ENCODE assay signal across 9 cellular contexts in the genomic region with DNA sequence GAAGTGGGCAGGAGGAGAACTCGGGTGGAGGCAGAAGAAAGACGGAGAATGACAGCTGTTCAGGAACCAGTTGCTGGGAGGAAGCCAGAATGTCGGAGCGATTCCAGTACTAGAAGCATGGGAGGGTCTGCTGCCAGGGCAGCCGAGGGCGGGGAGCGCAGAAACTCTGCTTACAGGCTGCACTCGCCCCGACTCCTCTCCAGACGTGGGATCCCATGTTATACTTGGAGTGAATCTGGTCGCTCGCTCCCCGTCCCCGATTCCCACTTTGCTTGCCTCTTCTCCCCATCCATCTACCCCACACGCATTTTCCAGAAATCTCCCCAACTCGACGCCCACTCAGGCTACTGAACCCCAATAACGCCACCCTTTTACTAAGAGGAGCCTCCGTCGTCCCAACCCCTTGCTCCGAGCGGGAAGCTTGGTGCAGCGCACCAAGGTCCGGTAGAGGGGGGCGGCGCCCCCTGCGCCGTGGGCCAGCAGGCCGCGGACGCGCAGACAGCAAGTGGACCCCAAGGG. TPM values are rescaled to one million over a fixed set of nuclear protein-coding genes. Genes with fewer than 3 reads are reported as not detected.
DNase-seq lines count a peak whose midpoint lies in the region; ATAC-seq, FAIRE-seq and TF ChIP-seq lines count a peak whose summit lies in the region.
"Had no signal": no experiment of that assay in that cellular context is flagged by ENCODE, and none has a peak within 500 bp of the region (broad histone marks: within the 10 kb centered on the region; RNA-seq: fewer than 3 reads in every experiment).

No MANE protein-coding gene starts in this region.

- no peak for FAIRE-seq in GM12878 (lab: Jason Lieb, UNC)

- no peak for TF ChIP-seq RAD21 in GM12878 (IDR thresholded peaks at IDR 0.05; ENCODE audit: insufficient read depth, low read depth, low read length)

- H3K27ac ChIP-seq in GM12878 (ENCODE audit: control insufficient read depth, insufficient read depth) (peak overlapping the region; percentile 64), stomach (peak overlapping the region; percentile 84 to 90 (median 89))
- H3K27ac ChIP-seq: neutrophil had no signal

- H3K36me3 ChIP-seq in GM12878 (ENCODE audit: control insufficient read depth in 2 of 2, insufficient read depth in 2 of 2, low read length in 1 of 2) (no peaks in the 10 kb centered on the region), stomach (peaks cover 0 to 3% (median 0%) of the 10 kb centered on the region in 4 donors)
- H3K36me3 ChIP-seq: neutrophil had no signal

- peak; percentile 26 for ATAC-seq in GM18870 (IDR thresholded peaks at IDR 0.05; ENCODE audit: unreplicated experiment)
- peak; percentile 8 for ATAC-seq in GM12878

- peak overlapping the region; percentile 96 for H3K4me2 ChIP-seq in GM12878 (ENCODE audit: control insufficient read depth, insufficient read depth)

- 14% methylated on average over 32 of the region's 32 CpGs for WGBS in GM12878 (ENCODE audit: insufficient coverage, insufficient replicate concordance, low lambda C conversion rate, missing lambda C conversion rate)
- WGBS in stomach, 5 donors = 1 to 3% (median 1%) methylated on average over 28 to 32 of the region's 32 CpGs

- TF ChIP-seq POLR2A in GM12878 (IDR thresholded peaks at IDR 0.05; ENCODE audit: low read depth, low read length) = no peak
- TF ChIP-seq POLR2A in stomach (IDR thresholded peaks at IDR 0.05) = no peak

- intact Hi-C loops in GM12878 (cut with micrococcal nuclease; ENCODE audit: unreplicated experiment) = loop anchor here (5.0 kb wide), 1 partner anchor 170 kb away; no protein-coding TSS in a partner anchor
- intact Hi-C loops in stomach (cut with DNase I; ENCODE audit: low total_unique reads) = no loop called here

- peak overlapping the region; percentile 32 for H3K4me3 ChIP-seq in Jurkat, Clone E6-1 (ENCODE audit: low read length)
- peak overlapping the region; percentile 78 for H3K4me3 ChIP-seq in GM12878
- peak overlapping the region; percentile 65 to 76 (median 72) for H3K4me3 ChIP-seq in stomach

- H3K79me2 ChIP-seq in GM12878 (ENCODE audit: control insufficient read depth, insufficient read depth, low read length) = peaks cover 7% of the 10 kb centered on the region

- CTCF ChIA-PET in GM12878 (lab: Yijun Ruan, JAX) = interaction anchor here (0.6 to 3.4 kb wide), 8 partner anchors 10 to 226 kb away, joined by 3 to 26 read pairs (median 4); a partner anchor contains a TSS

- SMC1A ChIA-PET in GM12878 (lab: Charles Lee; ENCODE audit: uncharacterized antibody, unreplicated experiment) = interaction anchor here (1.2 to 4.6 kb wide), 10 partner anchors 8 to 172 kb away, joined by 3 to 37 read pairs (median 4); a partner anchor contains a TSS

- peak overlapping the region; percentile 87 for H2AFZ ChIP-seq in GM12878 (ENCODE audit: control insufficient read depth, low read depth, low read length)

- TF ChIP-seq CTCF in GM12878 (IDR thresholded peaks at IDR 0.05 in 2 of 3, conservative IDR thresholded peaks at IDR 0.05 in 1 of 3; ENCODE audit: control insufficient read depth in 2 of 3, extremely low read depth in 1 of 3, insufficient read depth in 1 of 3, low read depth in 3 of 3, low read length in 3 of 3) (no peak), stomach (IDR thresholded peaks at IDR 0.05) (no peak)

- no TSS peak for BruUV-seq in GM12878 (replicated peaks; lab: Mats Ljungman, UMichigan)

- TF ChIP-seq EP300 in GM12878 (IDR thresholded peaks at IDR 0.05; ENCODE audit: borderline replicate concordance in 1 of 2, control insufficient read depth in 1 of 2, low read depth in 2 of 2, low read length in 2 of 2) (no peak), stomach (IDR thresholded peaks at IDR 0.05) (no peak)

- no peaks in the 10 kb centered on the region for H3K9me3 ChIP-seq in GM12878 (replicated peaks; ENCODE audit: control insufficient read depth, insufficient read depth, low read length)
- H3K9me3 ChIP-seq in stomach = no peaks in the 10 kb centered on the region
- H3K9me3 ChIP-seq: neutrophil had no signal

- H3K4me1 ChIP-seq in GM12878 (ENCODE audit: control insufficient read depth, insufficient read depth, low read length) = no peaks in the 10 kb centered on the region
- peaks cover 17 to 59% (median 56%) of the 10 kb centered on the region in 4 donors for H3K4me1 ChIP-seq in stomach

- no peaks in the 10 kb centered on the region for H4K20me1 ChIP-seq in GM12878 (ENCODE audit: control insufficient read depth, insufficient read depth)

- H3K9ac ChIP-seq in GM12878 (ENCODE audit: control insufficient read depth, insufficient read depth, low read length) = peak overlapping the region; percentile 73

- RAD21 ChIA-PET in GM12878 (lab: Charles Lee; ENCODE audit: unreplicated experiment) = interaction anchor here (1.4 to 2.7 kb wide), 4 partner anchors 14 to 36 kb away, joined by 3 to 12 read pairs (median 6); a partner anchor contains a TSS

- POLR2A ChIA-PET in GM12878 (lab: Charles Lee) = interaction anchor here (1.0 to 3.3 kb wide), 5 partner anchors 9 to 177 kb away, joined by 3 to 18 read pairs (median 5); a partner anchor contains a TSS

- in situ Hi-C loops in ACHN (cut with HindIII; ENCODE audit: low pct_ligation_motif_present, low pct_unique_long_range_greater_than_20kb, low sequenced_read_pairs) (loop anchor here (25.0 kb wide), 1 partner anchor 165 kb away; no protein-coding TSS in a partner anchor), GM12878 (cut with MboI) (no loop called here)

- DNase-seq in ACHN (peak; percentile 9), GM12878 (ENCODE audit: low read depth, low spot score) (no peak), islet precursor cell (peak; percentile 52), stomach (peak; percentile 51), GDM1 (lab: John Stamatoyannopoulos, UW) (no peak), NOMO-1 treated with dmso at 0.1 percent for 144 hours (lab: John Stamatoyannopoulos, UW; ENCODE audit: unreplicated experiment) (no peak)
- no peak for DNase-seq in Jurkat, Clone E6-1 (ENCODE audit: low read depth, low spot score)

- H3K27me3 ChIP-seq in GM12878 (replicated peaks in 1 of 2; ENCODE audit: control insufficient read depth in 2 of 2, insufficient read depth in 2 of 2, low read length in 1 of 2) (no peaks in the 10 kb centered on the region), stomach (peaks cover 0 to 23% (median 11%) of the 10 kb centered on the region in 3 donors)

TF ChIP-seq in GM12878, 131 proteins besides CTCF, POLR2A, EP300 and RAD21 (continues in another document):
- TF ChIP-seq RELB (IDR thresholded peaks at IDR 0.05; ENCODE audit: low read depth) = 0 out of 2 replicates have a peak, but pooled peaks have one; percentile 33
- TF ChIP-seq JUND (IDR thresholded peaks at IDR 0.05; ENCODE audit: low read depth, low read length) = no peak
- TF ChIP-seq HDGF (IDR thresholded peaks at IDR 0.05) = no peak
- 0 out of 2 replicates have a peak, but pooled peaks have one; percentile 5 for TF ChIP-seq SPI1 (IDR thresholded peaks at IDR 0.05; ENCODE audit: borderline replicate concordance, insufficient read depth, low read depth, low read length)
- TF ChIP-seq IKZF2 (IDR thresholded peaks at IDR 0.05) = peak; percentile 23 to 30; a peak in 2 of 4 replicates
- no peak for TF ChIP-seq BACH1 (IDR thresholded peaks at IDR 0.05; ENCODE audit: borderline replicate concordance)
- TF ChIP-seq RELA (IDR thresholded peaks at IDR 0.05; ENCODE audit: borderline replicate concordance, partially characterized antibody) = no peak
- no peak for TF ChIP-seq GABPA (IDR thresholded peaks at IDR 0.05; ENCODE audit: low read depth)

RNA-seq across cellular contexts. Expression of gene GATM, which starts 0.7 kb away (rescaled TPM):
- 2.6 TPM for polyA plus RNA-seq in Jurkat, Clone E6-1 (2012; ENCODE audit: insufficient read depth, insufficient read length)
- total RNA-seq in GM12878 (2013; cell fraction: nucleolus; rRNA removed) = 72.5 and 76.6 TPM in 2 replicates
- 71.2 and 75.6 TPM in 2 replicates for total RNA-seq in GM12878 (2014; rRNA removed)
- 39.2 and 41.3 TPM in 2 replicates for total RNA-seq in GM12878 (2014; rRNA removed; fragmentation: Illumina TruSeq; extraction: Trizol)
- 37.1 and 42.5 TPM in 2 replicates for total RNA-seq in GM12878 (2021)
- polyA plus RNA-seq in GM12878 (2011; ENCODE audit: low read depth) = 36.9 TPM
- polyA plus RNA-seq in GM12878 (2011; rRNA removed) = 83.1 and 89.9 TPM in 2 replicates
- polyA plus RNA-seq in GM12878 (2011; cell fraction: cytosol; rRNA removed) = 52.4 and 57.8 TPM in 2 replicates
- 33.5 and 44.4 TPM in 2 replicates for polyA plus RNA-seq in GM12878 (2011; cell fraction: nucleus; rRNA removed)
- 34.3 and 58.1 TPM in 2 replicates for polyA plus RNA-seq in GM12878 (2012)
- polyA plus RNA-seq in GM12878 (2014; fragmentation: Illumina TruSeq; extraction: Trizol) = 50.8 and 60.7 TPM in 2 replicates
- 10 to 100 TPM; 11.7 to 17.6 TPM for polyA plus RNA-seq in GM12878 (2014; fragmentation: Nextera tagmentation; extraction: Ambion mirVana)
- 63.8 and 65.6 TPM in 2 replicates for polyA plus RNA-seq in GM12878 (2014; rRNA removed)
- 10 to 100 TPM; 22.8 to 23.1 TPM for polyA plus RNA-seq in GM12878 (2016; fragmentation: Nextera tagmentation; extraction: Ambion mirVana)
- polyA minus RNA-seq in GM12878 (2011; rRNA and poly(A)+ RNA removed) = 44.1 and 51.5 TPM in 2 replicates
- 17.6 and 18.3 TPM in 2 replicates for polyA minus RNA-seq in GM12878 (2011; cell fraction: cytosol; rRNA and poly(A)+ RNA removed)
- polyA minus RNA-seq in GM12878 (2011; cell fraction: nucleus; rRNA and poly(A)+ RNA removed) = 17.9 and 25.3 TPM in 2 replicates
- total RNA-seq in stomach = 100 to 1,000 TPM in 1 of 5 donors, 10 to 100 TPM in 4; 30.4 to 110 (median 53.3) TPM
- 10 to 100 TPM; 22.6 to 68.7 (median 52.8) TPM for polyA plus RNA-seq in stomach

Comparison
In these comparisons a context has a peak if more than half of its experiments do, and no peak if none do; other contexts are left out.
1. DNase-seq: peak in ACHN (single experiment), islet precursor cell (single experiment) and stomach (single experiment); none in Jurkat, Clone E6-1 (single experiment), GM12878 (single experiment), GDM1 (single experiment) and NOMO-1 treated with dmso at 0.1 percent for 144 hours (single experiment).
2. Peak in every context shown above with its lines, with median percentiles within 50 percentile points of each other: H3K4me3 ChIP-seq.